In genomic region chr15:42693496-42693895, GRCh38 we compare ENCODE assay signal across 1 cellular context.
TF ChIP-seq lines count a peak whose summit lies in the region.

No MANE protein-coding gene starts in this region.

TF ChIP-seq in GM23338, 12 proteins besides CTCF, POLR2A, EP300 and RAD21 (continued from another document):
- TF ChIP-seq ZNF462 (CRISPR knock-in tag; IDR thresholded peaks at IDR 0.05) = no peak
